ENCODE assay signal across 22 cellular contexts in genomic region chr21:43919283-43919682, GRCh38.
"Had no signal": no experiment of that assay in that cellular context is flagged by ENCODE, and none has a peak within 500 bp of the region (broad histone marks: within the 10 kb centered on the region; RNA-seq: fewer than 3 reads in every experiment).

No MANE protein-coding gene starts in this region.

- H3K9me3 Mint-ChIP-seq: activated T-cell treated with anti-CD3 and anti-CD28 coated beads, Interleukin-2, amount 50 U/mL, for 4 hours; nephron had no signal

- H3K4me2 ChIP-seq: SK-N-SH had no signal

- H3K36me3 ChIP-seq: adrenal gland, cardiac muscle cell, tibial artery had no signal

- H3K27ac ChIP-seq: adrenal gland, cardiac muscle cell, esophagus squamous epithelium, spleen, tibial artery, WERI-Rb-1 had no signal

- H3K27me3 ChIP-seq: adrenal gland, cardiac muscle cell, esophagus squamous epithelium, spleen, tibial artery had no signal

- H3K27ac Mint-ChIP-seq: stimulated activated naive B cell treated with anti-CD40 and anti-IgM and Interleukin-4, amounts not matched to agents 10 μg/mL and 1 μg/mL and 100 μg/mL, for 72 hours had no signal

- ATAC-seq: activated CD8-positive, alpha-beta T cell treated with anti-CD3 and anti-CD28 coated beads, Interleukin-2, amount 10 ng/mL, durations not matched to agents 7 days and 5 days; activated T-cell treated with anti-CD3 and anti-CD28 coated beads, Interleukin-2, amount 50 U/mL, for 4 hours; left cardiac atrium; mucosa of descending colon; stimulated activated naive B cell treated with anti-CD40 and anti-IgM and Interleukin-4, amounts not matched to agents 10 μg/mL and 1 μg/mL and 100 μg/mL, for 72 hours had no signal

- H3K27me3 Mint-ChIP-seq: stimulated activated naive B cell treated with anti-CD40 and anti-IgM and Interleukin-4, amounts not matched to agents 10 μg/mL and 1 μg/mL and 100 μg/mL, for 72 hours had no signal

- DNase-seq: activated CD8-positive, alpha-beta T cell treated with anti-CD3 and anti-CD28 coated beads, Interleukin-2, amount 10 ng/mL, durations not matched to agents 7 days and 5 days; activated gamma-delta T cell treated with Interleukin-2 at 50 U/mL for 16 hours; activated T-cell treated with anti-CD3 and anti-CD28 coated beads, Interleukin-2, amount 50 U/mL, for 4 hours; adrenal gland; dermis blood vessel endothelial cell; effector memory CD4-positive, alpha-beta T cell; esophagus squamous epithelium; left cardiac atrium; mesenchymal stem cell; retina; SHP77 treated with DMSO at 0.1 percent for 48 hours; SK-N-SH; stimulated activated CD4-positive, alpha-beta T cell treated with anti-CD3 and anti-CD28 coated beads, Interleukin-4, amount 100 ng/mL, for 4 hours; stimulated activated naive B cell treated with anti-CD40 and anti-IgM and Interleukin-4, amounts not matched to agents 10 μg/mL and 1 μg/mL and 100 μg/mL, for 72 hours; substantia nigra; tibial artery; WERI-Rb-1 had no signal

- FAIRE-seq: urothelium cell line had no signal

- H3K4me3 ChIP-seq: adrenal gland, cardiac muscle cell, esophagus squamous epithelium, mucosa of descending colon, spleen, tibial artery had no signal

- H3K9me3 ChIP-seq: adrenal gland, esophagus squamous epithelium, mucosa of descending colon, SK-N-SH, spleen, tibial artery had no signal

- H3K9ac ChIP-seq: SK-N-SH had no signal

- H3K4me3 Mint-ChIP-seq: activated CD8-positive, alpha-beta T cell treated with anti-CD3 and anti-CD28 coated beads, Interleukin-2, amount 10 ng/mL, durations not matched to agents 7 days and 5 days; nephron had no signal
